Comparison of ENCODE assay signal across 8 cellular contexts in the genomic region with DNA sequence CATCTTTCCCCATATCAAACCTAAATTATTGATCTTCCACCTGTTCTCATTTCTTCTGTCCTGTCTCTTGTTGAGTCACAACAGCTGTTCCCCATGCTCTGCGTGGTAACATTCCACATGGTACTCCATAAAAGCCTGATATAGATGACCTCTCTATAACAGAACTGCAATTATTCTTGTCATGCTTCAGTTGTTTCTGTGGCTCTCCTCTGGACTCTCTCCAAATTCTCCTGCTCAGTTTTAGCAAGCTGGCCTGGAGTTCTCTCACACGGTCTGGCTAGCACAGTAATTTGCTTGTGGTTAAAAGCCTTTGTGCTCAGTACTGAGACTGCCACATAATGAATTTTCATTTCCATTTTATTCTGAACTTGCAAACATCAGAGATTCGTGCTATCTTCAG. TPM values are rescaled to one million over a fixed set of nuclear protein-coding genes. Genes with fewer than 3 reads are reported as not detected.
DNase-seq lines count a peak whose midpoint lies in the region; ATAC-seq, FAIRE-seq and TF ChIP-seq lines count a peak whose summit lies in the region.

No MANE protein-coding gene starts in this region.

- ATAC-seq in GM21529 (IDR thresholded peaks at IDR 0.05; ENCODE audit: unreplicated experiment) (peak; percentile 57), aorta (ENCODE audit: low FRiP score) (peak; percentile 67), mucosa of descending colon (no peak), PC-3 (no peak)

- H3K4me3 ChIP-seq in A673 (ENCODE audit: low read depth, low read length, poor library complexity, severe bottlenecking): no peak overlapping the region
- H3K4me3 ChIP-seq in aorta (ENCODE audit: low read length in 2 of 2): no peak overlapping the region
- H3K4me3 ChIP-seq in mucosa of descending colon: no peak overlapping the region
- H3K4me3 ChIP-seq in PC-3 (ENCODE audit: low read length): no peak overlapping the region

- H2AFZ ChIP-seq in PC-3 (ENCODE audit: low read length): no peak overlapping the region

- H3K27me3 ChIP-seq in A673 (replicated peaks; ENCODE audit: insufficient read depth, low read depth, low read length, poor library complexity) (no peaks in the 10 kb centered on the region), aorta (ENCODE audit: control insufficient read depth in 1 of 2, insufficient read depth in 2 of 2, low read length in 1 of 2) (no peaks in the 10 kb centered on the region), PC-3 (ENCODE audit: low read length) (no peaks in the 10 kb centered on the region)

- no TSS peak for BruUV-seq in A673 (replicated peaks; lab: Mats Ljungman, UMichigan)
- BruUV-seq in PC-3 (replicated peaks; lab: Mats Ljungman, UMichigan): no TSS peak

- POLR2A ChIA-PET in A673 (lab: Charles Lee; ENCODE audit: low non-redundant PET): no interaction called here
- POLR2A ChIA-PET in PC-3 (lab: Charles Lee; ENCODE audit: unreplicated experiment): no interaction called here

- H3K27ac ChIP-seq in A673 (ENCODE audit: low read depth, low read length, poor library complexity, severe bottlenecking): peak overlapping the region; percentile 37
- H3K27ac ChIP-seq in aorta (ENCODE audit: low read depth in 1 of 2, low read length in 2 of 2): no peak overlapping the region
- no peak overlapping the region for H3K27ac ChIP-seq in PC-3 (ENCODE audit: low read length)

- FAIRE-seq in frontal cortex (lab: Jason Lieb, UNC): no peak

- H3K9me3 ChIP-seq in A673 (ENCODE audit: low read depth, low read length, poor library complexity, severe bottlenecking): no peaks in the 10 kb centered on the region
- no peaks in the 10 kb centered on the region for H3K9me3 ChIP-seq in aorta (ENCODE audit: control insufficient read depth, low read length)
- no peaks in the 10 kb centered on the region for H3K9me3 ChIP-seq in mucosa of descending colon
- no peaks in the 10 kb centered on the region for H3K9me3 ChIP-seq in PC-3 (ENCODE audit: low read length)

- no peak overlapping the region for H3K4me2 ChIP-seq in PC-3 (ENCODE audit: low read length)

- no peak for TF ChIP-seq CTCF in A673 (conservative IDR thresholded peaks at IDR 0.05; ENCODE audit: low read depth, low read length)
- TF ChIP-seq CTCF in mucosa of descending colon (IDR thresholded peaks at IDR 0.05): no peak
- no peak for TF ChIP-seq CTCF in PC-3 (conservative IDR thresholded peaks at IDR 0.05; ENCODE audit: low read depth, low read length)

- H4K20me1 ChIP-seq in PC-3 (ENCODE audit: low read length): no peaks in the 10 kb centered on the region

- H3K4me1 ChIP-seq in A673 (ENCODE audit: insufficient read depth, low read length, poor library complexity, severe bottlenecking) (peaks cover 14% of the 10 kb centered on the region), aorta (ENCODE audit: control insufficient read depth in 1 of 2, insufficient read depth in 2 of 2, low read length in 2 of 2) (peaks cover 0 to 1% of the 10 kb centered on the region in 2 donors), mucosa of descending colon (ENCODE audit: low read depth) (no peaks in the 10 kb centered on the region), PC-3 (ENCODE audit: insufficient read depth, low read length) (no peaks in the 10 kb centered on the region)

- no peaks in the 10 kb centered on the region for H3K9me2 ChIP-seq in PC-3 (replicated peaks; ENCODE audit: low read length)

- no peaks in the 10 kb centered on the region for H3K79me2 ChIP-seq in PC-3 (ENCODE audit: low read length)

- peak; percentile 72 for DNase-seq in A673 (ENCODE audit: low spot score)
- DNase-seq in NCI-H446 (lab: John Stamatoyannopoulos, UW): peak; percentile 67 to 95
- DNase-seq in frontal cortex (ENCODE audit: low spot score in 2 of 2): peak; percentile 28 to 31
- no peak for DNase-seq in aorta
- DNase-seq in stimulated activated CD4-positive, alpha-beta T cell treated with anti-CD3 and anti-CD28 coated beads, Interleukin-4, amount 100 ng/mL, for 4 hours: no peak
- no peak for DNase-seq in mucosa of descending colon
- no peak for DNase-seq in PC-3

- H3K36me3 ChIP-seq in A673 (ENCODE audit: insufficient read depth, low read length, poor library complexity, severe bottlenecking) (no peaks in the 10 kb centered on the region), aorta (ENCODE audit: control insufficient read depth in 1 of 2, insufficient read depth in 2 of 2, low read length in 1 of 2) (peaks cover 0 to 3% of the 10 kb centered on the region in 2 donors), mucosa of descending colon (ENCODE audit: low read depth) (no peaks in the 10 kb centered on the region), PC-3 (ENCODE audit: low read depth, low read length) (no peaks in the 10 kb centered on the region)

- CTCF ChIA-PET in A673 (lab: Charles Lee) (no interaction called here), PC-3 (lab: Charles Lee) (no interaction called here)

- H3K9ac ChIP-seq in PC-3 (ENCODE audit: low read length): no peak overlapping the region

- H3F3A ChIP-seq in PC-3 (ENCODE audit: low read length, unreplicated experiment): no peaks in the 10 kb centered on the region

- 24 to 32% methylated on average over 3 of the region's 3 CpGs for WGBS in aorta, 2 donors

- intact Hi-C loops in A673 (cut with micrococcal nuclease; ENCODE audit: unreplicated experiment): no loop called here
- intact Hi-C loops in aorta (cut with DNase I): no loop called here
- intact Hi-C loops in mucosa of descending colon (cut with DNase I, micrococcal nuclease): no loop called here
- intact Hi-C loops in PC-3 (cut with micrococcal nuclease): no loop called here

RNA-seq across cellular contexts. Expression of a gene that starts 10.6 kb away (rescaled TPM):
- total RNA-seq in A673 (2021): 0.67 and 0.81 TPM in 2 replicates
- 9.0 TPM for total RNA-seq in frontal cortex
- total RNA-seq in aorta: 1 to 10 TPM; 1.0 to 1.4 TPM
- polyA plus RNA-seq in aorta: 1 to 10 TPM in 1 of 2 donors, not detected in 1; 2.0 TPM
- total RNA-seq in mucosa of descending colon: under 1 TPM; 0.34 to 0.82 (median 0.49) TPM
- total RNA-seq in PC-3 (2014; rRNA removed): 0.84 and 0.86 TPM in 2 replicates

RNA-seq across cellular contexts. Expression of a gene that starts 55.7 kb away (rescaled TPM):
- total RNA-seq in A673 (2021) (19.0 and 23.3 TPM in 2 replicates), frontal cortex (24.9 TPM), aorta (10 to 100 TPM; 11.7 to 18.4 TPM), mucosa of descending colon (10 to 100 TPM; 10.9 to 19.4 (median 14.4) TPM), PC-3 (2014; rRNA removed) (6.7 and 9.4 TPM in 2 replicates)
- 10 to 100 TPM in 1 of 2 donors, 1 to 10 TPM in 1; 4.9 to 11.9 TPM for polyA plus RNA-seq in aorta

RNA-seq across cellular contexts. Expression of a gene that starts 55.9 kb away (rescaled TPM):
- total RNA-seq in A673 (2021): 15.1 and 16.8 TPM in 2 replicates
- total RNA-seq in frontal cortex: 4.5 TPM
- 1 to 10 TPM; 2.1 to 2.5 TPM for total RNA-seq in aorta
- 1 to 10 TPM in 1 of 2 donors, under 1 TPM in 1; 0.88 to 1.7 TPM for polyA plus RNA-seq in aorta
- total RNA-seq in mucosa of descending colon: 1 to 10 TPM; 2.3 to 4.8 (median 4.4) TPM
- total RNA-seq in PC-3 (2014; rRNA removed): 9.0 and 9.2 TPM in 2 replicates

Comparison
In these comparisons a context has a peak if more than half of its experiments do, and no peak if none do; other contexts are left out.
1. DNase-seq: peak in A673 (single experiment), NCI-H446 (2 of 2) and frontal cortex (2 of 2); none in aorta (0 of 2), stimulated activated CD4-positive, alpha-beta T cell treated with anti-CD3 and anti-CD28 coated beads, Interleukin-4, amount 100 ng/mL, for 4 hours (0 of 2), mucosa of descending colon (0 of 3) and PC-3 (single experiment).
2. ATAC-seq: peak in GM21529 (single experiment) and aorta (single experiment); none in mucosa of descending colon (single experiment) and PC-3 (single experiment).